8 cellular contexts compared by ENCODE assay signal in the genomic region with DNA sequence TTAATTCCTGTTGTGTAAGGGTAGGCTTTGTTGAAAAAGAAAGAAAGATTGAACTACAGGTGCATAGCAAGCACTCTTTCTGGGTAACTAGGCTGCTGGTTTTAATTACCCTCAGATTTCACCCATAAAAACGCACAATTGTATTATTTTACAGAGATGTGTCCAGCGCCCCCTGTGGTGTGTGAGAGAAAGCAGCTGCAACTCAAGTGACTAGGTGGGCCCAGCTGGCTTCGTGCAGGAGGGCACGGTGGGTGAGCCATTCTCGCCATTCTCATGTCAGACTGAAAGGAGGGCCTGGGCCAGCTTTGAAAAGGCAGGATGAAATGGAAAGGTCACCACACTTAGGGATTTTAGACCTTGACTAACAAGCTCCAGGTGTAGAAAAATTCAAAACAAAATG.
DNase-seq lines count a peak whose midpoint lies in the region; ATAC-seq and TF ChIP-seq lines count a peak whose summit lies in the region.

No MANE protein-coding gene starts in this region.

- TF ChIP-seq CTCF in LNCaP clone FGC (IDR thresholded peaks at IDR 0.05; ENCODE audit: control insufficient read depth, extremely low read depth, insufficient read depth) = peak; percentile 44

- peak in 4 of 5 donors; percentile 10 to 44 (median 30) for DNase-seq in CD8-positive, alpha-beta memory T cell
- DNase-seq in LNCaP clone FGC (ENCODE audit: low read depth) (no peak), iPS-NIHi11 (ENCODE audit: low spot score) (peak; percentile 71), NCI-H345 (lab: John Stamatoyannopoulos, UW) (no peak), OCI-M2 (lab: John Stamatoyannopoulos, UW; ENCODE audit: unreplicated experiment) (no peak)
- DNase-seq in activated T-helper 1 cell treated with anti-CD3 and anti-CD28 coated beads, Interleukin-12 subunit alpha, Interleukin-12 subunit beta, Interleukin-2, Interleukin-4 antibody, amounts not matched to agents 30 ng/mL and 10 ng/mL and 1 ng/mL, durations not matched to agents 14 hours and 24 hours and 36 hours (ENCODE audit: low spot score) = no peak

- H3K9me3 ChIP-seq in CD8-positive, alpha-beta memory T cell (ENCODE audit: low read length) = no peaks in the 10 kb centered on the region

- peaks cover 11 to 22% (median 21%) of the 10 kb centered on the region in 3 donors for H3K4me1 Mint-ChIP-seq in CD8-positive, alpha-beta memory T cell
- H3K4me1 Mint-ChIP-seq in activated T-helper 1 cell treated with anti-CD3 and anti-CD28 coated beads, Interleukin-12 subunit alpha, Interleukin-12 subunit beta, Interleukin-2, Interleukin-4 antibody, amounts not matched to agents 30 ng/mL and 10 ng/mL and 1 ng/mL, durations not matched to agents 14 hours and 24 hours and 36 hours (ENCODE audit: low read depth) = peaks cover 9% of the 10 kb centered on the region

- H3K27me3 ChIP-seq in CD8-positive, alpha-beta memory T cell (ENCODE audit: insufficient read depth, low read length, poor library complexity, severe bottlenecking) = no peaks in the 10 kb centered on the region

- no peak for ATAC-seq in GM21619 (IDR thresholded peaks at IDR 0.05; ENCODE audit: unreplicated experiment)
- no peak for ATAC-seq in HG03108 (IDR thresholded peaks at IDR 0.05; ENCODE audit: unreplicated experiment)

- intact Hi-C loops in activated T-helper 1 cell treated with anti-CD3 and anti-CD28 coated beads, Interleukin-12 subunit alpha, Interleukin-12 subunit beta, Interleukin-2, Interleukin-4 antibody, amounts not matched to agents 30 ng/mL and 10 ng/mL and 1 ng/mL, durations not matched to agents 14 hours and 24 hours and 36 hours (cut with micrococcal nuclease) = no loop called here

- no peak overlapping the region for H3K27ac ChIP-seq in CD8-positive, alpha-beta memory T cell (ENCODE audit: low read depth, low read length)

- H3K27me3 Mint-ChIP-seq in CD8-positive, alpha-beta memory T cell = no peaks in the 10 kb centered on the region
- H3K27me3 Mint-ChIP-seq in activated T-helper 1 cell treated with anti-CD3 and anti-CD28 coated beads, Interleukin-12 subunit alpha, Interleukin-12 subunit beta, Interleukin-2, Interleukin-4 antibody, amounts not matched to agents 30 ng/mL and 10 ng/mL and 1 ng/mL, durations not matched to agents 14 hours and 24 hours and 36 hours (ENCODE audit: insufficient read depth) = no peaks in the 10 kb centered on the region

- H3K27ac Mint-ChIP-seq in CD8-positive, alpha-beta memory T cell = peak overlapping the region; percentile 63 to 99 (median 83)
- H3K27ac Mint-ChIP-seq in activated T-helper 1 cell treated with anti-CD3 and anti-CD28 coated beads, Interleukin-12 subunit alpha, Interleukin-12 subunit beta, Interleukin-2, Interleukin-4 antibody, amounts not matched to agents 30 ng/mL and 10 ng/mL and 1 ng/mL, durations not matched to agents 14 hours and 24 hours and 36 hours = peak overlapping the region; percentile 62

- H3K9me3 Mint-ChIP-seq in CD8-positive, alpha-beta memory T cell = no peaks in the 10 kb centered on the region
- no peaks in the 10 kb centered on the region for H3K9me3 Mint-ChIP-seq in activated T-helper 1 cell treated with anti-CD3 and anti-CD28 coated beads, Interleukin-12 subunit alpha, Interleukin-12 subunit beta, Interleukin-2, Interleukin-4 antibody, amounts not matched to agents 30 ng/mL and 10 ng/mL and 1 ng/mL, durations not matched to agents 14 hours and 24 hours and 36 hours

- CTCF ChIA-PET in CD8-positive, alpha-beta memory T cell (lab: Charles Lee) = interaction anchor here (0.8 to 3.3 kb wide), 22 partner anchors 9 to 449 kb away, joined by 3 to 27 read pairs (median 6); no protein-coding TSS in a partner anchor

- H3K4me3 Mint-ChIP-seq in CD8-positive, alpha-beta memory T cell = peak overlapping the region in 1 of 7 donors; percentile 42
- H3K4me3 Mint-ChIP-seq in activated T-helper 1 cell treated with anti-CD3 and anti-CD28 coated beads, Interleukin-12 subunit alpha, Interleukin-12 subunit beta, Interleukin-2, Interleukin-4 antibody, amounts not matched to agents 30 ng/mL and 10 ng/mL and 1 ng/mL, durations not matched to agents 14 hours and 24 hours and 36 hours = no peak overlapping the region

- peaks cover 3 to 91% (median 34%) of the 10 kb centered on the region in 3 donors for H3K36me3 Mint-ChIP-seq in CD8-positive, alpha-beta memory T cell
- H3K36me3 Mint-ChIP-seq in activated T-helper 1 cell treated with anti-CD3 and anti-CD28 coated beads, Interleukin-12 subunit alpha, Interleukin-12 subunit beta, Interleukin-2, Interleukin-4 antibody, amounts not matched to agents 30 ng/mL and 10 ng/mL and 1 ng/mL, durations not matched to agents 14 hours and 24 hours and 36 hours (ENCODE audit: low read depth) = peaks cover 51% of the 10 kb centered on the region

- no peak overlapping the region for H3K4me3 ChIP-seq in CD8-positive, alpha-beta memory T cell (ENCODE audit: low read length)
- H3K4me3 ChIP-seq in LNCaP clone FGC (ENCODE audit: low read depth, low read length) = no peak overlapping the region

- H3K4me1 ChIP-seq in CD8-positive, alpha-beta memory T cell (ENCODE audit: insufficient read depth, low read length) = peaks cover 15% of the 10 kb centered on the region

- peaks cover 34% of the 10 kb centered on the region for H3K36me3 ChIP-seq in CD8-positive, alpha-beta memory T cell (ENCODE audit: insufficient read depth, low read length)

- POLR2A ChIA-PET in CD8-positive, alpha-beta memory T cell (lab: Charles Lee) = interaction anchor here (0.6 to 1.1 kb wide), 2 partner anchors 76 to 80 kb away, joined by 4 to 6 read pairs; no protein-coding TSS in a partner anchor

Comparison
In these comparisons a context has a peak if more than half of its experiments do, and no peak if none do; other contexts are left out.
1. DNase-seq: peak in CD8-positive, alpha-beta memory T cell (4 of 5) and iPS-NIHi11 (single experiment); none in LNCaP clone FGC (single experiment), activated T-helper 1 cell treated with anti-CD3 and anti-CD28 coated beads, Interleukin-12 subunit alpha, Interleukin-12 subunit beta, Interleukin-2, Interleukin-4 antibody, amounts not matched to agents 30 ng/mL and 10 ng/mL and 1 ng/mL, durations not matched to agents 14 hours and 24 hours and 36 hours (single experiment), NCI-H345 (single experiment) and OCI-M2 (single experiment).